Comparison of ENCODE assay signal across 11 cellular contexts in genomic region chr12:42056130-42056529, GRCh38.
A peak's percentile ranks its signal among the peaks of the same experiment; 100 is the strongest.
DNase-seq lines count a peak whose midpoint lies in the region; ATAC-seq lines count a peak whose summit lies in the region.
"Had no signal": no experiment of that assay in that cellular context is flagged by ENCODE, and none has a peak within 500 bp of the region (broad histone marks: within the 10 kb centered on the region; RNA-seq: fewer than 3 reads in every experiment).

No MANE protein-coding gene starts in this region.

- DNase-seq in activated CD4-positive, CD25-positive, alpha-beta regulatory T cell (lab: John Stamatoyannopoulos, UW): no peak
- DNase-seq in T-helper 2 cell (no peak), HK-2 (ENCODE audit: unreplicated experiment) (no peak), superior temporal gyrus (ENCODE audit: extremely low spot score) (no peak)
- DNase-seq: colonic mucosa, NCI-H146, pancreas had no signal

- ATAC-seq in GM18502 (IDR thresholded peaks at IDR 0.05; ENCODE audit: poor library complexity, unreplicated experiment): peak; percentile 98
- ATAC-seq in GM21528 (IDR thresholded peaks at IDR 0.05; ENCODE audit: low FRiP score, unreplicated experiment): peak; percentile 97
- peak; percentile 96 for ATAC-seq in HG03432 (IDR thresholded peaks at IDR 0.05; ENCODE audit: unreplicated experiment)

- H3K36me3 Mint-ChIP-seq in dendritic cell treated with granulocyte-macrophage colony-stimulating factor and Interleukin-4, amounts not matched to agents 40 ng/mL and 50 ng/mL, for 4 days (ENCODE audit: low read depth): no peaks in the 10 kb centered on the region

- H3K4me1 Mint-ChIP-seq in dendritic cell treated with granulocyte-macrophage colony-stimulating factor and Interleukin-4, amounts not matched to agents 40 ng/mL and 50 ng/mL, for 4 days (ENCODE audit: low read depth): peaks cover 23% of the 10 kb centered on the region

- no peaks in the 10 kb centered on the region for H3K9me3 Mint-ChIP-seq in dendritic cell treated with granulocyte-macrophage colony-stimulating factor and Interleukin-4, amounts not matched to agents 40 ng/mL and 50 ng/mL, for 4 days

- peaks cover 7% of the 10 kb centered on the region for H3K27me3 Mint-ChIP-seq in dendritic cell treated with granulocyte-macrophage colony-stimulating factor and Interleukin-4, amounts not matched to agents 40 ng/mL and 50 ng/mL, for 4 days

- intact Hi-C loops in dendritic cell treated with granulocyte-macrophage colony-stimulating factor and Interleukin-4, amounts not matched to agents 40 ng/mL and 50 ng/mL, for 4 days (cut with micrococcal nuclease): no loop called here

- peak overlapping the region; percentile 35 for H3K4me3 Mint-ChIP-seq in dendritic cell treated with granulocyte-macrophage colony-stimulating factor and Interleukin-4, amounts not matched to agents 40 ng/mL and 50 ng/mL, for 4 days

- H3K27ac Mint-ChIP-seq in dendritic cell treated with granulocyte-macrophage colony-stimulating factor and Interleukin-4, amounts not matched to agents 40 ng/mL and 50 ng/mL, for 4 days: peak overlapping the region; percentile 69
